18 cellular contexts compared by ENCODE assay signal in genomic region chr16:67466581-67466980, GRCh38. TPM values are rescaled to one million over a fixed set of nuclear protein-coding genes. Genes with fewer than 3 reads are reported as not detected.
"Had no signal": no experiment of that assay in that cellular context is flagged by ENCODE, and none has a peak within 500 bp of the region (broad histone marks: within the 10 kb centered on the region; RNA-seq: fewer than 3 reads in every experiment).

No MANE protein-coding gene starts in this region.

- H3K9me3 Mint-ChIP-seq: activated CD4-positive, alpha-beta memory T cell treated with anti-CD3 and anti-CD28 coated beads, Interleukin-2, amount 10 ng/mL, durations not matched to agents 7 days and 5 days; activated CD4-positive, alpha-beta T cell treated with anti-CD3 and anti-CD28 coated beads, Interleukin-2, amount 10 ng/mL, durations not matched to agents 7 days and 5 days; activated naive CD8-positive, alpha-beta T cell treated with anti-CD3 and anti-CD28 coated beads, Interleukin-2, amount 10 ng/mL, durations not matched to agents 7 days and 5 days had no signal

- H3K4me3 ChIP-seq: body of pancreas, Peyer's patch had no signal

- H3K27me3 ChIP-seq: body of pancreas, Peyer's patch had no signal

- DNase-seq: activated CD4-positive, alpha-beta memory T cell treated with anti-CD3 and anti-CD28 coated beads, Interleukin-2, amount 10 ng/mL, durations not matched to agents 7 days and 5 days; activated CD4-positive, alpha-beta T cell treated with anti-CD3 and anti-CD28 coated beads, Interleukin-2, amount 10 ng/mL, durations not matched to agents 7 days and 5 days; activated naive CD4-positive, alpha-beta T cell treated with anti-CD3 and anti-CD28 coated beads, Interleukin-2, amount 50 U/mL, for 16 hours; activated naive CD8-positive, alpha-beta T cell treated with anti-CD3 and anti-CD28 coated beads, Interleukin-2, amount 10 ng/mL, durations not matched to agents 7 days and 5 days; aorta; body of pancreas; central memory CD4-positive, alpha-beta T cell; NCI-H1436 treated with DMSO at 0.1 percent for 48 hours; NCI-H187; NCI-H2081 treated with DMSO at 0.1 percent for 48 hours; NCI-H446; NCI-H524; Peyer's patch; SHP77 treated with DMSO at 0.1 percent for 48 hours; T-helper 2 cell; T1000 had no signal

- H3K4me3 Mint-ChIP-seq: activated CD4-positive, alpha-beta memory T cell treated with anti-CD3 and anti-CD28 coated beads, Interleukin-2, amount 10 ng/mL, durations not matched to agents 7 days and 5 days; activated CD4-positive, alpha-beta T cell treated with anti-CD3 and anti-CD28 coated beads, Interleukin-2, amount 10 ng/mL, durations not matched to agents 7 days and 5 days; activated naive CD8-positive, alpha-beta T cell treated with anti-CD3 and anti-CD28 coated beads, Interleukin-2, amount 10 ng/mL, durations not matched to agents 7 days and 5 days had no signal

- H3K9me3 ChIP-seq: body of pancreas, Peyer's patch had no signal

- H3K36me3 ChIP-seq: Peyer's patch had no signal

- H3K27ac Mint-ChIP-seq: activated CD4-positive, alpha-beta memory T cell treated with anti-CD3 and anti-CD28 coated beads, Interleukin-2, amount 10 ng/mL, durations not matched to agents 7 days and 5 days; activated CD4-positive, alpha-beta T cell treated with anti-CD3 and anti-CD28 coated beads, Interleukin-2, amount 10 ng/mL, durations not matched to agents 7 days and 5 days; activated naive CD8-positive, alpha-beta T cell treated with anti-CD3 and anti-CD28 coated beads, Interleukin-2, amount 10 ng/mL, durations not matched to agents 7 days and 5 days had no signal

- H3K27me3 Mint-ChIP-seq: activated CD4-positive, alpha-beta memory T cell treated with anti-CD3 and anti-CD28 coated beads, Interleukin-2, amount 10 ng/mL, durations not matched to agents 7 days and 5 days; activated CD4-positive, alpha-beta T cell treated with anti-CD3 and anti-CD28 coated beads, Interleukin-2, amount 10 ng/mL, durations not matched to agents 7 days and 5 days; activated naive CD8-positive, alpha-beta T cell treated with anti-CD3 and anti-CD28 coated beads, Interleukin-2, amount 10 ng/mL, durations not matched to agents 7 days and 5 days had no signal

- H3K36me3 Mint-ChIP-seq: activated naive CD8-positive, alpha-beta T cell treated with anti-CD3 and anti-CD28 coated beads, Interleukin-2, amount 10 ng/mL, durations not matched to agents 7 days and 5 days had no signal

- H3K27ac ChIP-seq: body of pancreas, Peyer's patch, VCaP had no signal

RNA-seq across cellular contexts. Expression of gene AGRP, which starts 16.8 kb away (rescaled TPM):
- total RNA-seq: activated CD4-positive, alpha-beta memory T cell treated with anti-CD3 and anti-CD28 coated beads, Interleukin-2, amount 10 ng/mL, durations not matched to agents 7 days and 5 days; activated CD4-positive, alpha-beta T cell treated with anti-CD3 and anti-CD28 coated beads, Interleukin-2, amount 10 ng/mL, durations not matched to agents 7 days and 5 days; activated naive CD8-positive, alpha-beta T cell treated with anti-CD3 and anti-CD28 coated beads, Interleukin-2, amount 10 ng/mL, durations not matched to agents 7 days and 5 days; aorta; body of pancreas; bronchial epithelial cell; Peyer's patch had no signal

RNA-seq across cellular contexts. Expression of gene HSD11B2, which starts 35.7 kb away (rescaled TPM):
- total RNA-seq: activated CD4-positive, alpha-beta memory T cell treated with anti-CD3 and anti-CD28 coated beads, Interleukin-2, amount 10 ng/mL, durations not matched to agents 7 days and 5 days; activated CD4-positive, alpha-beta T cell treated with anti-CD3 and anti-CD28 coated beads, Interleukin-2, amount 10 ng/mL, durations not matched to agents 7 days and 5 days; activated naive CD8-positive, alpha-beta T cell treated with anti-CD3 and anti-CD28 coated beads, Interleukin-2, amount 10 ng/mL, durations not matched to agents 7 days and 5 days had no signal
